8 cellular contexts compared by ENCODE assay signal in genomic region chr7:30226593-30227268, GRCh38. TPM values are rescaled to one million over a fixed set of nuclear protein-coding genes. Genes with fewer than 3 reads are reported as not detected.
A peak's percentile ranks its signal among the peaks of the same experiment; 100 is the strongest.
DNase-seq lines count a peak whose midpoint lies in the region; ATAC-seq and TF ChIP-seq lines count a peak whose summit lies in the region.

No MANE protein-coding gene starts in this region.

- H3K79me2 ChIP-seq in GM23338 (replicated peaks; ENCODE audit: insufficient read depth): no peaks in the 10 kb centered on the region

- no peak overlapping the region for H3K27ac Mint-ChIP-seq in GM23338
- H3K27ac Mint-ChIP-seq in activated naive CD4-positive, alpha-beta T cell treated with anti-CD3 and anti-CD28 coated beads for 36 hours: no peak overlapping the region
- H3K27ac Mint-ChIP-seq in CD4-positive, alpha-beta T cell: no peak overlapping the region

- intact Hi-C loops in activated naive CD4-positive, alpha-beta T cell treated with anti-CD3 and anti-CD28 coated beads for 36 hours (cut with micrococcal nuclease): no loop called here
- intact Hi-C loops in CD4-positive, alpha-beta T cell (cut with DNase I, micrococcal nuclease): loop anchor here in 1 of 2 experiments (1.0 kb wide), 1 partner anchor 42 kb away; no protein-coding TSS in a partner anchor

- 0 out of 2 replicates have a peak overlapping the region, but pooled peaks have one; percentile 38 for H2AFZ ChIP-seq in GM23338

- peak overlapping the region; percentile 48; the same call in 1 of the 2 replicates for H3K4me2 ChIP-seq in GM23338

- H3K9me3 ChIP-seq in skeletal muscle tissue (ENCODE audit: control insufficient read depth in 3 of 3, low read length in 3 of 3): no peaks in the 10 kb centered on the region
- H3K9me3 ChIP-seq in CD4-positive, alpha-beta T cell (ENCODE audit: control insufficient read depth, low read length): no peaks in the 10 kb centered on the region

- H3K36me3 Mint-ChIP-seq in GM23338 (ENCODE audit: low read depth): no peaks in the 10 kb centered on the region
- H3K36me3 Mint-ChIP-seq in activated naive CD4-positive, alpha-beta T cell treated with anti-CD3 and anti-CD28 coated beads for 36 hours (ENCODE audit: low read depth): no peaks in the 10 kb centered on the region
- no peaks in the 10 kb centered on the region for H3K36me3 Mint-ChIP-seq in CD4-positive, alpha-beta T cell (ENCODE audit: low read depth)

- H3K4me1 Mint-ChIP-seq in GM23338: peaks cover 13% of the 10 kb centered on the region
- H3K4me1 Mint-ChIP-seq in activated naive CD4-positive, alpha-beta T cell treated with anti-CD3 and anti-CD28 coated beads for 36 hours (ENCODE audit: low read depth): peaks cover 4% of the 10 kb centered on the region
- no peaks in the 10 kb centered on the region for H3K4me1 Mint-ChIP-seq in CD4-positive, alpha-beta T cell (ENCODE audit: low read depth)

- POLR2A ChIA-PET in CD4-positive, alpha-beta T cell (lab: Charles Lee): no interaction called here

- H3K27me3 Mint-ChIP-seq in GM23338 (ENCODE audit: insufficient read depth, low read depth, poor library complexity): peaks cover 8% of the 10 kb centered on the region
- no peaks in the 10 kb centered on the region for H3K27me3 Mint-ChIP-seq in activated naive CD4-positive, alpha-beta T cell treated with anti-CD3 and anti-CD28 coated beads for 36 hours (ENCODE audit: low read depth)
- H3K27me3 Mint-ChIP-seq in CD4-positive, alpha-beta T cell: no peaks in the 10 kb centered on the region

- no peak overlapping the region for H3K4me3 ChIP-seq in GM23338
- H3K4me3 ChIP-seq in epithelial cell of esophagus (ENCODE audit: low read length): no peak overlapping the region
- peak overlapping the region in 2 of 3 donors; percentile 29 to 49 for H3K4me3 ChIP-seq in skeletal muscle tissue (ENCODE audit: low read length in 3 of 3)

- H3K9ac ChIP-seq in skeletal muscle tissue (ENCODE audit: low read depth in 1 of 3, low read length in 3 of 3): peak overlapping the region in 2 of 3 donors; percentile 64 to 85

- DNase-seq in GM23338 (ENCODE audit: low spot score) (peak; percentile 84), NCI-H526 (lab: John Stamatoyannopoulos, UW) (peak; percentile 73 to 87), epithelial cell of esophagus (ENCODE audit: low read depth) (peak; percentile 79)
- DNase-seq in activated naive CD4-positive, alpha-beta T cell treated with anti-CD3 and anti-CD28 coated beads for 36 hours: no peak
- no peak for DNase-seq in CD4-positive, alpha-beta T cell

- H3K4me1 ChIP-seq in GM23338 (ENCODE audit: insufficient read depth) (no peaks in the 10 kb centered on the region), skeletal muscle tissue (ENCODE audit: control insufficient read depth in 3 of 3, insufficient read depth in 3 of 3, low read length in 3 of 3) (peaks cover 18 to 27% (median 23%) of the 10 kb centered on the region in 3 donors)

- no peak overlapping the region for H3K4me3 Mint-ChIP-seq in GM23338
- no peak overlapping the region for H3K4me3 Mint-ChIP-seq in activated naive CD4-positive, alpha-beta T cell treated with anti-CD3 and anti-CD28 coated beads for 36 hours
- no peak overlapping the region for H3K4me3 Mint-ChIP-seq in CD4-positive, alpha-beta T cell

- H3K36me3 ChIP-seq in GM23338 (ENCODE audit: insufficient read depth) (no peaks in the 10 kb centered on the region), skeletal muscle tissue (ENCODE audit: control insufficient read depth in 3 of 3, insufficient read depth in 3 of 3, low read length in 3 of 3) (no peaks in the 10 kb centered on the region)

- CTCF ChIA-PET in activated naive CD4-positive, alpha-beta T cell treated with anti-CD3 and anti-CD28 coated beads for 36 hours (lab: Charles Lee): interaction anchor here (0.6 kb wide), 1 partner anchor 73 kb away, joined by 3 read pairs; no protein-coding TSS in a partner anchor
- CTCF ChIA-PET in CD4-positive, alpha-beta T cell (lab: Charles Lee): no interaction called here

- TF ChIP-seq CTCF in GM23338 (conservative IDR thresholded peaks at IDR 0.05; ENCODE audit: low read depth in 2 of 2): peak; percentile 66 to 78
- TF ChIP-seq CTCF in epithelial cell of esophagus (IDR thresholded peaks at IDR 0.05; ENCODE audit: insufficient read depth, low read depth, low read length, missing control alignments): peak; percentile 51
- TF ChIP-seq CTCF in CD4-positive, alpha-beta T cell (IDR thresholded peaks at IDR 0.05): no peak

- ATAC-seq in GM23338 (peak; percentile 94), GM18861 (IDR thresholded peaks at IDR 0.05; ENCODE audit: unreplicated experiment) (no peak), GM18517 (IDR thresholded peaks at IDR 0.05; ENCODE audit: unreplicated experiment) (no peak)
- ATAC-seq in CD4-positive, alpha-beta T cell (ENCODE audit: poor library complexity): no peak

- H3K27ac ChIP-seq in GM23338 (ENCODE audit: low read depth) (no peak overlapping the region), skeletal muscle tissue (ENCODE audit: low read depth, low read length) (peak overlapping the region; percentile 93)
- H3K27ac ChIP-seq in CD4-positive, alpha-beta T cell (ENCODE audit: low read depth, low read length): no peak overlapping the region

- no peaks in the 10 kb centered on the region for H3F3A ChIP-seq in GM23338 (replicated peaks; ENCODE audit: low read depth)

- H3K27me3 ChIP-seq in GM23338 (ENCODE audit: insufficient read depth) (no peaks in the 10 kb centered on the region), skeletal muscle tissue (ENCODE audit: control insufficient read depth in 3 of 3, insufficient read depth in 3 of 3, low read length in 3 of 3) (no peaks in the 10 kb centered on the region)
- no peaks in the 10 kb centered on the region for H3K27me3 ChIP-seq in CD4-positive, alpha-beta T cell (ENCODE audit: control insufficient read depth, insufficient read depth, low read length)

- H3K9me2 ChIP-seq in GM23338 (ENCODE audit: insufficient read depth): no peaks in the 10 kb centered on the region

- H3K9me3 Mint-ChIP-seq in GM23338: no peaks in the 10 kb centered on the region
- no peaks in the 10 kb centered on the region for H3K9me3 Mint-ChIP-seq in activated naive CD4-positive, alpha-beta T cell treated with anti-CD3 and anti-CD28 coated beads for 36 hours
- H3K9me3 Mint-ChIP-seq in CD4-positive, alpha-beta T cell: no peaks in the 10 kb centered on the region

- no peaks in the 10 kb centered on the region for H4K20me1 ChIP-seq in GM23338 (replicated peaks; ENCODE audit: insufficient read depth)

TF ChIP-seq in GM23338, 12 proteins besides CTCF, POLR2A, EP300 and RAD21 (continues in another document):
- TF ChIP-seq EZH2 (IDR thresholded peaks at IDR 0.05; ENCODE audit: low read depth, unreplicated experiment): no peak

RNA-seq across cellular contexts. Expression of gene ZNRF2, which starts 57.7 kb away (rescaled TPM):
- 27.0 and 34.7 TPM in 2 replicates for total RNA-seq in GM23338 (2014; rRNA removed; shearing (Covaris generic))
- polyA plus RNA-seq in GM23338 (2016; fragmentation: Nextera tagmentation; extraction: Ambion mirVana): 6.0 TPM in 2 replicates
- 10.4 TPM for total RNA-seq in skeletal muscle tissue
- total RNA-seq in activated naive CD4-positive, alpha-beta T cell treated with anti-CD3 and anti-CD28 coated beads for 36 hours: 10 to 100 TPM; 10.4 to 10.5 TPM
- 10 to 100 TPM; 20.4 to 23.6 TPM for total RNA-seq in CD4-positive, alpha-beta T cell

Comparison
In these comparisons a context has a peak if more than half of its experiments do, and no peak if none do; other contexts are left out.
1. DNase-seq: peak in GM23338 (single experiment), NCI-H526 (2 of 2) and epithelial cell of esophagus (single experiment); none in activated naive CD4-positive, alpha-beta T cell treated with anti-CD3 and anti-CD28 coated beads for 36 hours (single experiment) and CD4-positive, alpha-beta T cell (0 of 10).
2. H3K4me3 ChIP-seq: peak in skeletal muscle tissue (2 of 3); none in GM23338 (single experiment) and epithelial cell of esophagus (single experiment).